ENCODE assay signal across 13 cellular contexts in genomic region chr18:31507124-31507523, GRCh38. TPM values are rescaled to one million over a fixed set of nuclear protein-coding genes. Genes with fewer than 3 reads are reported as not detected.
"Had no signal": no experiment of that assay in that cellular context is flagged by ENCODE, and none has a peak within 500 bp of the region (broad histone marks: within the 10 kb centered on the region; RNA-seq: fewer than 3 reads in every experiment).

No MANE protein-coding gene starts in this region.

RNA-seq across cellular contexts. Expression of gene DSG2, which starts 9.1 kb away (rescaled TPM):
- total RNA-seq: activated B cell treated with CpG ODN at 0.5 μM for 24 hours, T-helper 17 cell had no signal

RNA-seq across cellular contexts. Expression of gene DSG3, which starts 59.6 kb away (rescaled TPM):
- total RNA-seq: activated B cell treated with CpG ODN at 0.5 μM for 24 hours; activated CD4-positive, alpha-beta memory T cell treated with anti-CD3 and anti-CD28 coated beads for 36 hours; activated CD4-positive, alpha-beta memory T cell treated with anti-CD3 and anti-CD28 coated beads, Interleukin-2, amount 10 ng/mL, durations not matched to agents 7 days and 5 days; activated CD4-positive, alpha-beta T cell treated with anti-CD3 and anti-CD28 coated beads for 36 hours; activated CD4-positive, alpha-beta T cell treated with anti-CD3 and anti-CD28 coated beads, Interleukin-2, amount 10 ng/mL, durations not matched to agents 24 days and 14 days; activated CD4-positive, alpha-beta T cell treated with anti-CD3 and anti-CD28 coated beads, Interleukin-2, amount 10 ng/mL, durations not matched to agents 7 days and 5 days; activated CD8-positive, alpha-beta memory T cell treated with anti-CD3 and anti-CD28 coated beads for 36 hours; activated CD8-positive, alpha-beta memory T cell treated with anti-CD3 and anti-CD28 coated beads, Interleukin-2, amount 10 ng/mL, durations not matched to agents 7 days and 5 days; activated CD8-positive, alpha-beta T cell treated with anti-CD3 and anti-CD28 coated beads for 36 hours; activated CD8-positive, alpha-beta T cell treated with anti-CD3 and anti-CD28 coated beads, Interleukin-2, amount 10 ng/mL, durations not matched to agents 7 days and 5 days; T-helper 1 cell treated with Interleukin-12 subunit alpha and Interleukin-12 subunit beta and Interleukin-4 antibody, amounts not matched to agents 30 ng/mL and 1 ng/mL, for 36 hours; T-helper 17 cell; T-helper 2 cell treated with Interferon-gamma antibody and Interleukin-4, amounts not matched to agents 100 ng/mL and 5 ng/mL, for 36 hours had no signal
